9 cellular contexts compared by ENCODE assay signal in genomic region chr1:40438391-40439015, GRCh38. TPM values are rescaled to one million over a fixed set of nuclear protein-coding genes. Genes with fewer than 3 reads are reported as not detected.
DNase-seq lines count a peak whose midpoint lies in the region; ATAC-seq and TF ChIP-seq lines count a peak whose summit lies in the region.
"Had no signal": no experiment of that assay in that cellular context is flagged by ENCODE, and none has a peak within 500 bp of the region (broad histone marks: within the 10 kb centered on the region; RNA-seq: fewer than 3 reads in every experiment).

No MANE protein-coding gene starts in this region.

- CTCF ChIA-PET in HEK293 (lab: Yijun Ruan, JAX), result interaction anchor here (0.6 to 3.6 kb wide), 16 partner anchors 8 to 365 kb away, joined by 3 to 22 read pairs (median 4); partner anchors contain the start of genes ZFP69 and ZFP69B

- H3K27me3 ChIP-seq in gastroesophageal sphincter (no peaks in the 10 kb centered on the region), smooth muscle cell (ENCODE audit: low read depth) (no peaks in the 10 kb centered on the region)
- H3K27me3 ChIP-seq: BLaER1 had no signal

- no peak overlapping the region for H3K9ac ChIP-seq in smooth muscle cell (ENCODE audit: low read depth)
- H3K9ac ChIP-seq: BLaER1 had no signal

- H4K20me1 ChIP-seq in smooth muscle cell (ENCODE audit: low read depth), result no peaks in the 10 kb centered on the region
- H4K20me1 ChIP-seq: BLaER1 had no signal

- H3K4me2 ChIP-seq in smooth muscle cell, result no peak overlapping the region
- H3K4me2 ChIP-seq: BLaER1 had no signal

- TF ChIP-seq CTCF in HEK293 (tag by site-specific recombination; IDR thresholded peaks at IDR 0.05) (no peak), gastroesophageal sphincter (IDR thresholded peaks at IDR 0.05) (peak in 3 of 4 experiments; percentile 15 to 56 (median 40)), smooth muscle cell (IDR thresholded peaks at IDR 0.05; ENCODE audit: borderline replicate concordance, insufficient read depth, poor library complexity, severe bottlenecking) (peak; percentile 61)

- H3F3A ChIP-seq in smooth muscle cell (ENCODE audit: low read depth), result no peaks in the 10 kb centered on the region

- no peak for TF ChIP-seq POLR2A in gastroesophageal sphincter (IDR thresholded peaks at IDR 0.05)

- H3K27ac ChIP-seq in HEK293 (ENCODE audit: extremely low read depth, low read depth, low read length), result no peak overlapping the region
- H3K27ac ChIP-seq in gastroesophageal sphincter, result no peak overlapping the region
- no peak overlapping the region for H3K27ac ChIP-seq in smooth muscle cell (ENCODE audit: low read depth)
- H3K27ac ChIP-seq: BLaER1 had no signal

- H3K9me3 ChIP-seq in HEK293 (ENCODE audit: control insufficient read depth, insufficient read depth, low read depth, low read length), result no peaks in the 10 kb centered on the region
- H3K9me3 ChIP-seq in gastroesophageal sphincter, result no peaks in the 10 kb centered on the region
- H3K9me3 ChIP-seq in smooth muscle cell (replicated peaks; ENCODE audit: low read depth), result no peaks in the 10 kb centered on the region

- no peak overlapping the region for H2AFZ ChIP-seq in smooth muscle cell (ENCODE audit: low read depth)

- POLR2A ChIA-PET in HEK293 (lab: Yijun Ruan, JAX), result interaction anchor here (0.7 to 1.3 kb wide), 2 partner anchors 12 to 70 kb away, joined by 3 to 5 read pairs; partner anchors contain the start of genes EXO5 and ZFP69B

- ATAC-seq in gastroesophageal sphincter (no peak), HG03342 (IDR thresholded peaks at IDR 0.05; ENCODE audit: unreplicated experiment) (no peak), HG03280 (IDR thresholded peaks at IDR 0.05; ENCODE audit: unreplicated experiment) (no peak)

- peak; percentile 21 for DNase-seq in NCI-H1436 (lab: John Stamatoyannopoulos, UW)
- no peak for DNase-seq in NCI-H1436 treated with DMSO at 0.1 percent for 48 hours (lab: John Stamatoyannopoulos, UW)
- DNase-seq in SW480 (ENCODE audit: low spot score), result peak; percentile 13
- no peak for DNase-seq in smooth muscle cell (lab: John Stamatoyannopoulos, UW; ENCODE audit: unreplicated experiment)

- WGBS in gastroesophageal sphincter (ENCODE audit: low coverage in 1 of 2), 2 donors, result 71% methylated on average over 3 of the region's 3 CpGs
- 74% methylated on average over 3 of the region's 3 CpGs for WGBS in smooth muscle cell (ENCODE audit: low lambda C conversion rate)

- TF ChIP-seq EP300 in gastroesophageal sphincter (IDR thresholded peaks at IDR 0.05), result no peak

- H3K4me1 ChIP-seq in HEK293 (ENCODE audit: control insufficient read depth, insufficient read depth, low read length) (no peaks in the 10 kb centered on the region), gastroesophageal sphincter (no peaks in the 10 kb centered on the region), smooth muscle cell (ENCODE audit: low read depth) (no peaks in the 10 kb centered on the region)
- H3K4me1 ChIP-seq: BLaER1 had no signal

- H3K4me3 ChIP-seq in HEK293 (ENCODE audit: low read depth, low read length) (no peak overlapping the region), gastroesophageal sphincter (no peak overlapping the region), smooth muscle cell (no peak overlapping the region)
- H3K4me3 ChIP-seq: BLaER1 had no signal

- no peaks in the 10 kb centered on the region for H3K36me3 ChIP-seq in HEK293 (ENCODE audit: control insufficient read depth in 2 of 2, insufficient read depth in 1 of 2, low read length in 2 of 2)
- no peaks in the 10 kb centered on the region for H3K36me3 ChIP-seq in gastroesophageal sphincter
- no peaks in the 10 kb centered on the region for H3K36me3 ChIP-seq in smooth muscle cell (ENCODE audit: low read depth)
- H3K36me3 ChIP-seq: BLaER1 had no signal

- no peaks in the 10 kb centered on the region for H3K79me2 ChIP-seq in smooth muscle cell (ENCODE audit: low read depth)

TF ChIP-seq in HEK293, 187 proteins besides CTCF, POLR2A, EP300 and RAD21:
- no peak for TF ChIP-seq ZNF10 (tag by site-specific recombination; IDR thresholded peaks at IDR 0.05)
- TF ChIP-seq ZNF654 (tag by site-specific recombination; IDR thresholded peaks at IDR 0.05; ENCODE audit: low read depth), result 0 out of 2 replicates have a peak, but pooled peaks have one; percentile 9

RNA-seq across cellular contexts. Expression of gene ZFP69B, which starts 11.8 kb away (rescaled TPM):
- 1 to 10 TPM in 2 of 4 donors, under 1 TPM in 1, not detected in 1; 0.54 to 1.4 (median 1.2) TPM for total RNA-seq in gastroesophageal sphincter
- 6.5 and 6.8 TPM in 2 replicates for total RNA-seq in smooth muscle cell
- 1.5 and 4.3 TPM in 2 replicates for polyA plus RNA-seq in smooth muscle cell

RNA-seq across cellular contexts. Expression of gene ZFP69, which starts 38.6 kb away (rescaled TPM):
- total RNA-seq in gastroesophageal sphincter, result 1 to 10 TPM; 2.0 to 6.1 (median 4.2) TPM
- 2.1 and 2.6 TPM in 2 replicates for total RNA-seq in smooth muscle cell
- 0.97 and 4.3 TPM in 2 replicates for polyA plus RNA-seq in smooth muscle cell

Comparison
In these comparisons a context has a peak if more than half of its experiments do, and no peak if none do; other contexts are left out.
1. DNase-seq: peak in NCI-H1436 (single experiment) and SW480 (single experiment); none in NCI-H1436 treated with DMSO at 0.1 percent for 48 hours (single experiment) and smooth muscle cell (single experiment).